Comparison of ENCODE assay signal across 2 cellular contexts in the genomic region with DNA sequence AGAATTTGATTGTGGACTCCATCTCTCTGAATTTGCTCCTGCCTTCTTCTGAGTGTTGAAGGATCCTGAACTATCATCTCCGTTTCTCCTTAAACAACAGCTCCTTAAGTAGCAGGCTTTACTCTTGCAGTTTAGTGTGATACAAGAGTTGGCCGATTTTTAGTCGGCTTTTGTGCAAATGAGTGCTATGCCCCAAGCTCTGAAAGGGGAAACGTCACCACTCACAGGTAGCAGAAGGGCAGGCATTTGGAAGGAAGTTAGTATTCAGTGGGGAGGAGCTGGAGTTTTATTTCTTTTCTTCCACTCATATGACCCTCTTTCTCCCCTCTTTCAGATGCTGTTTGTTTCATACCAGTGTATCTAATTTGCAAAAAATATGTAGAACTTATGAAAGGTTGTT.
TF ChIP-seq lines count a peak whose summit lies in the region.

No MANE protein-coding gene starts in this region.

TF ChIP-seq in GM23338, 12 proteins besides CTCF, POLR2A, EP300 and RAD21:
- TF ChIP-seq JUNB (IDR thresholded peaks at IDR 0.05; ENCODE audit: unreplicated experiment), result no peak
- TF ChIP-seq ZNF114 (CRISPR knock-in tag; IDR thresholded peaks at IDR 0.05), result no peak
- TF ChIP-seq ZNF331 (CRISPR knock-in tag; IDR thresholded peaks at IDR 0.05; ENCODE audit: low read depth), result no peak
- TF ChIP-seq CREB1 (CRISPR knock-in tag; IDR thresholded peaks at IDR 0.05; ENCODE audit: low read depth), result no peak
- TF ChIP-seq, protein P1, sequence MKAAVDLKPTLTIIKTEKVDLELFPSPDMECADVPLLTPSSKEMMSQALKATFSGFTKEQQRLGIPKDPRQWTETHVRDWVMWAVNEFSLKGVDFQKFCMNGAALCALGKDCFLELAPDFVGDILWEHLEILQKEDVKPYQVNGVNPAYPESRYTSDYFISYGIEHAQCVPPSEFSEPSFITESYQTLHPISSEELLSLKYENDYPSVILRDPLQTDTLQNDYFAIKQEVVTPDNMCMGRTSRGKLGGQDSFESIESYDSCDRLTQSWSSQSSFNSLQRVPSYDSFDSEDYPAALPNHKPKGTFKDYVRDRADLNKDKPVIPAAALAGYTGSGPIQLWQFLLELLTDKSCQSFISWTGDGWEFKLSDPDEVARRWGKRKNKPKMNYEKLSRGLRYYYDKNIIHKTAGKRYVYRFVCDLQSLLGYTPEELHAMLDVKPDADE (IDR thresholded peaks at IDR 0.05), result no peak
- no peak for TF ChIP-seq EZH2phosphoT487 (IDR thresholded peaks at IDR 0.05; ENCODE audit: unreplicated experiment)
- no peak for TF ChIP-seq NANOG (IDR thresholded peaks at IDR 0.05; ENCODE audit: borderline replicate concordance)
- TF ChIP-seq EZH2 (IDR thresholded peaks at IDR 0.05; ENCODE audit: low read depth, unreplicated experiment), result no peak

TF ChIP-seq in H1, 55 proteins besides CTCF, POLR2A, EP300 and RAD21:
- TF ChIP-seq, protein P2, sequence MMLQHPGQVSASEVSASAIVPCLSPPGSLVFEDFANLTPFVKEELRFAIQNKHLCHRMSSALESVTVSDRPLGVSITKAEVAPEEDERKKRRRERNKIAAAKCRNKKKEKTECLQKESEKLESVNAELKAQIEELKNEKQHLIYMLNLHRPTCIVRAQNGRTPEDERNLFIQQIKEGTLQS (IDR thresholded peaks at IDR 0.05; ENCODE audit: insufficient read depth, low read depth, low read length), result no peak
- TF ChIP-seq KDM5A (IDR thresholded peaks at IDR 0.05; ENCODE audit: low read length) (no peak), POLR2AphosphoS5 (IDR thresholded peaks at IDR 0.05; ENCODE audit: low read depth, low read length) (no peak), SP4 (IDR thresholded peaks at IDR 0.05; ENCODE audit: low read length) (no peak)
TF ChIP-seq in H1: peak in this region for 0.
